In genomic region chr2:37682473-37682872, GRCh38 we compare ENCODE assay signal across 26 cellular contexts. TPM values are rescaled to one million over a fixed set of nuclear protein-coding genes. Genes with fewer than 3 reads are reported as not detected.
DNase-seq lines count a peak whose midpoint lies in the region; ATAC-seq and TF ChIP-seq lines count a peak whose summit lies in the region.
"Had no signal": no experiment of that assay in that cellular context is flagged by ENCODE, and none has a peak within 500 bp of the region (broad histone marks: within the 10 kb centered on the region; RNA-seq: fewer than 3 reads in every experiment).

No MANE protein-coding gene starts in this region.

- peaks cover 3% of the 10 kb centered on the region for H3K27me3 Mint-ChIP-seq in activated CD4-positive, alpha-beta T cell treated with anti-CD3 and anti-CD28 coated beads, Interleukin-2, amount 10 ng/mL, durations not matched to agents 24 days and 14 days
- no peaks in the 10 kb centered on the region for H3K27me3 Mint-ChIP-seq in activated T-helper 17 cell treated with anti-CD3 and anti-CD28 coated beads, Interleukin-2, amount 50 U/mL, for 72 hours
- no peaks in the 10 kb centered on the region for H3K27me3 Mint-ChIP-seq in naive thymus-derived CD4-positive, alpha-beta T cell
- H3K27me3 Mint-ChIP-seq: IgD-negative memory B cell; stimulated activated memory B cell treated with anti-CD40 and anti-IgM and Interleukin-4, amounts not matched to agents 10 μg/mL and 1 μg/mL and 100 μg/mL, for 72 hours had no signal

- no peak overlapping the region for H3K4me3 Mint-ChIP-seq in activated CD4-positive, alpha-beta T cell treated with anti-CD3 and anti-CD28 coated beads, Interleukin-2, amount 10 ng/mL, durations not matched to agents 24 days and 14 days
- H3K4me3 Mint-ChIP-seq in activated T-helper 17 cell treated with anti-CD3 and anti-CD28 coated beads, Interleukin-2, amount 50 U/mL, for 72 hours, result peak overlapping the region; percentile 16
- H3K4me3 Mint-ChIP-seq in naive thymus-derived CD4-positive, alpha-beta T cell, result peak overlapping the region in 3 of 10 donors; percentile 27 to 59 (median 40)
- H3K4me3 Mint-ChIP-seq: activated naive CD4-positive, alpha-beta T cell treated with anti-CD3 and anti-CD28 coated beads for 36 hours; IgD-negative memory B cell; nephron progenitor cell; stimulated activated memory B cell treated with anti-CD40 and anti-IgM and Interleukin-4, amounts not matched to agents 10 μg/mL and 1 μg/mL and 100 μg/mL, for 72 hours had no signal

- peaks cover 20% of the 10 kb centered on the region for H3K9me3 Mint-ChIP-seq in activated CD4-positive, alpha-beta T cell treated with anti-CD3 and anti-CD28 coated beads, Interleukin-2, amount 10 ng/mL, durations not matched to agents 24 days and 14 days
- H3K9me3 Mint-ChIP-seq in activated T-helper 17 cell treated with anti-CD3 and anti-CD28 coated beads, Interleukin-2, amount 50 U/mL, for 72 hours, result peaks cover 11% of the 10 kb centered on the region
- H3K9me3 Mint-ChIP-seq in naive thymus-derived CD4-positive, alpha-beta T cell, result peaks cover 0 to 27% (median 2%) of the 10 kb centered on the region in 11 donors
- H3K9me3 Mint-ChIP-seq: activated naive CD4-positive, alpha-beta T cell treated with anti-CD3 and anti-CD28 coated beads for 36 hours; nephron progenitor cell; stimulated activated memory B cell treated with anti-CD40 and anti-IgM and Interleukin-4, amounts not matched to agents 10 μg/mL and 1 μg/mL and 100 μg/mL, for 72 hours had no signal

- DNase-seq in activated CD4-positive, alpha-beta T cell treated with anti-CD3 and anti-CD28 coated beads, Interleukin-2, amount 10 ng/mL, durations not matched to agents 24 days and 14 days, result no peak
- DNase-seq in activated CD4-positive, alpha-beta T cell treated with anti-CD3 and anti-CD28 coated beads, Interleukin-2, amount 50 U/mL, for 4 hours, result no peak
- DNase-seq in CMK (ENCODE audit: low read depth) (peak; percentile 73), gastrocnemius medialis (no peak), SKM-1 treated with dmso at 0.1 percent for 144 hours (lab: John Stamatoyannopoulos, UW; ENCODE audit: unreplicated experiment) (no peak)
- no peak for DNase-seq in naive thymus-derived CD4-positive, alpha-beta T cell
- DNase-seq: activated CD4-positive, CD25-positive, alpha-beta regulatory T cell; activated naive CD4-positive, alpha-beta T cell treated with anti-CD3 and anti-CD28 coated beads for 36 hours; anterior cingulate cortex; lower lobe of right lung; NCI-H1048; NCI-H1694 treated with DMSO at 0.1 percent for 48 hours; NCI-H2171; nephron progenitor cell; RPMI8226; SJCRH30; stimulated activated CD4-positive, alpha-beta T cell treated with anti-CD3 and anti-CD28 coated beads, Interleukin-15, amount 100 ng/mL, for 24 hours; stimulated activated CD4-positive, alpha-beta T cell treated with anti-CD3 and anti-CD28 coated beads, Interleukin-4, amount 100 ng/mL, for 4 hours had no signal

- in situ Hi-C loops in gastrocnemius medialis (cut with MboI; ENCODE audit: low sequenced_read_pairs in 4 of 4), result loop anchor here in 1 of 4 donors (25.0 kb wide), 1 partner anchor 270 kb away; no protein-coding TSS in a partner anchor

- H3K4me3 ChIP-seq in naive thymus-derived CD4-positive, alpha-beta T cell (ENCODE audit: low read length), result no peak overlapping the region
- H3K4me3 ChIP-seq in gastrocnemius medialis, result no peak overlapping the region
- H3K4me3 ChIP-seq: breast epithelium, gastroesophageal sphincter, lower lobe of right lung, SJCRH30, suprapubic skin had no signal

- H3K36me3 Mint-ChIP-seq in activated CD4-positive, alpha-beta T cell treated with anti-CD3 and anti-CD28 coated beads, Interleukin-2, amount 10 ng/mL, durations not matched to agents 24 days and 14 days (ENCODE audit: low read depth), result peaks cover 4% of the 10 kb centered on the region
- H3K36me3 Mint-ChIP-seq in activated T-helper 17 cell treated with anti-CD3 and anti-CD28 coated beads, Interleukin-2, amount 50 U/mL, for 72 hours (ENCODE audit: low read depth), result no peaks in the 10 kb centered on the region
- peaks cover 0 to 28% (median 10%) of the 10 kb centered on the region in 5 donors for H3K36me3 Mint-ChIP-seq in naive thymus-derived CD4-positive, alpha-beta T cell
- H3K36me3 Mint-ChIP-seq: IgD-negative memory B cell; stimulated activated memory B cell treated with anti-CD40 and anti-IgM and Interleukin-4, amounts not matched to agents 10 μg/mL and 1 μg/mL and 100 μg/mL, for 72 hours had no signal

- POLR2A ChIA-PET in naive thymus-derived CD4-positive, alpha-beta T cell (lab: Charles Lee), result interaction anchor here (0.5 kb wide), 1 partner anchor 9 kb away, joined by 3 read pairs; no protein-coding TSS in a partner anchor

- CTCF ChIA-PET in naive thymus-derived CD4-positive, alpha-beta T cell (lab: Charles Lee), result no interaction called here

- no peak for TF ChIP-seq POLR2A in gastrocnemius medialis (IDR thresholded peaks at IDR 0.05)

- H3K27ac ChIP-seq in naive thymus-derived CD4-positive, alpha-beta T cell (ENCODE audit: low read depth, low read length), result no peak overlapping the region
- H3K27ac ChIP-seq in gastrocnemius medialis, result no peak overlapping the region
- H3K27ac ChIP-seq: breast epithelium, C4-2B, gastroesophageal sphincter, lower lobe of right lung, SJCRH30, suprapubic skin had no signal

- H3K36me3 ChIP-seq in naive thymus-derived CD4-positive, alpha-beta T cell (ENCODE audit: control insufficient read depth in 2 of 3, insufficient read depth in 3 of 3, low read length in 3 of 3), result no peaks in the 10 kb centered on the region
- no peaks in the 10 kb centered on the region for H3K36me3 ChIP-seq in gastrocnemius medialis
- H3K36me3 ChIP-seq: breast epithelium, gastroesophageal sphincter, lower lobe of right lung, SJCRH30, suprapubic skin had no signal

- intact Hi-C loops in activated CD4-positive, alpha-beta T cell treated with anti-CD3 and anti-CD28 coated beads, Interleukin-2, amount 10 ng/mL, durations not matched to agents 24 days and 14 days (cut with micrococcal nuclease), result no loop called here
- intact Hi-C loops in naive thymus-derived CD4-positive, alpha-beta T cell (cut with micrococcal nuclease), result no loop called here
- intact Hi-C loops in gastrocnemius medialis (cut with DNase I; ENCODE audit: low total_unique reads), result no loop called here

- ATAC-seq in activated T-helper 17 cell treated with anti-CD3 and anti-CD28 coated beads, Interleukin-2, amount 50 U/mL, for 72 hours (replicated peaks), result no peak
- no peak for ATAC-seq in naive thymus-derived CD4-positive, alpha-beta T cell
- no peak for ATAC-seq in gastrocnemius medialis
- ATAC-seq in HG02981 (IDR thresholded peaks at IDR 0.05; ENCODE audit: unreplicated experiment), result no peak
- ATAC-seq: gastroesophageal sphincter; lower lobe of right lung; stimulated activated memory B cell treated with anti-CD40 and anti-IgM and Interleukin-4, amounts not matched to agents 10 μg/mL and 1 μg/mL and 100 μg/mL, for 72 hours had no signal

- no peaks in the 10 kb centered on the region for H3K9me3 ChIP-seq in naive thymus-derived CD4-positive, alpha-beta T cell (ENCODE audit: control insufficient read depth in 2 of 3, low read length in 3 of 3)
- H3K9me3 ChIP-seq in gastrocnemius medialis, result no peaks in the 10 kb centered on the region
- H3K9me3 ChIP-seq: breast epithelium, gastroesophageal sphincter, lower lobe of right lung, suprapubic skin had no signal

- no peaks in the 10 kb centered on the region for H3K27me3 ChIP-seq in naive thymus-derived CD4-positive, alpha-beta T cell (ENCODE audit: control insufficient read depth in 2 of 2, insufficient read depth in 2 of 2, low read length in 2 of 2)
- H3K27me3 ChIP-seq in gastrocnemius medialis, result no peaks in the 10 kb centered on the region
- H3K27me3 ChIP-seq: breast epithelium, gastroesophageal sphincter, SJCRH30, suprapubic skin had no signal

- TF ChIP-seq CTCF in gastrocnemius medialis (IDR thresholded peaks at IDR 0.05 in 4 of 5, conservative IDR thresholded peaks at IDR 0.05 in 1 of 5), result no peak

- peaks cover 17 to 26% of the 10 kb centered on the region in 2 donors for H3K4me1 ChIP-seq in naive thymus-derived CD4-positive, alpha-beta T cell (ENCODE audit: control insufficient read depth in 2 of 2, insufficient read depth in 2 of 2, low read length in 2 of 2)
- H3K4me1 ChIP-seq in gastrocnemius medialis, result peaks cover 0 to 9% of the 10 kb centered on the region in 2 donors
- H3K4me1 ChIP-seq: breast epithelium, gastroesophageal sphincter, lower lobe of right lung, suprapubic skin had no signal

- H3K4me1 Mint-ChIP-seq in activated CD4-positive, alpha-beta T cell treated with anti-CD3 and anti-CD28 coated beads, Interleukin-2, amount 10 ng/mL, durations not matched to agents 24 days and 14 days, result peaks cover 22% of the 10 kb centered on the region
- H3K4me1 Mint-ChIP-seq in activated T-helper 17 cell treated with anti-CD3 and anti-CD28 coated beads, Interleukin-2, amount 50 U/mL, for 72 hours, result peaks cover 22% of the 10 kb centered on the region
- peaks cover 19 to 41% (median 28%) of the 10 kb centered on the region in 7 donors for H3K4me1 Mint-ChIP-seq in naive thymus-derived CD4-positive, alpha-beta T cell
- H3K4me1 Mint-ChIP-seq: nephron progenitor cell had no signal

- H3K27ac Mint-ChIP-seq in activated CD4-positive, alpha-beta T cell treated with anti-CD3 and anti-CD28 coated beads, Interleukin-2, amount 10 ng/mL, durations not matched to agents 24 days and 14 days, result peak overlapping the region; percentile 0
- H3K27ac Mint-ChIP-seq in activated T-helper 17 cell treated with anti-CD3 and anti-CD28 coated beads, Interleukin-2, amount 50 U/mL, for 72 hours, result peak overlapping the region; percentile 91
- peak overlapping the region in 6 of 9 donors; percentile 0 to 95 (median 66) for H3K27ac Mint-ChIP-seq in naive thymus-derived CD4-positive, alpha-beta T cell
- H3K27ac Mint-ChIP-seq: IgD-negative memory B cell; nephron progenitor cell; stimulated activated memory B cell treated with anti-CD40 and anti-IgM and Interleukin-4, amounts not matched to agents 10 μg/mL and 1 μg/mL and 100 μg/mL, for 72 hours had no signal

RNA-seq across cellular contexts. Expression of gene CDC42EP3, which starts 11.0 kb away (rescaled TPM):
- total RNA-seq in activated CD4-positive, alpha-beta T cell treated with anti-CD3 and anti-CD28 coated beads, Interleukin-2, amount 10 ng/mL, durations not matched to agents 24 days and 14 days, result 10.9 and 12.8 TPM in 2 replicates
- total RNA-seq in activated T-helper 17 cell treated with anti-CD3 and anti-CD28 coated beads, Interleukin-2, amount 50 U/mL, for 72 hours, result 10 to 100 TPM; 33.5 to 40.9 TPM
- total RNA-seq in naive thymus-derived CD4-positive, alpha-beta T cell, result 10 to 100 TPM; 15.9 to 96.3 (median 17.7) TPM
- polyA plus RNA-seq in naive thymus-derived CD4-positive, alpha-beta T cell, result 10 to 100 TPM; 26.7 to 29.2 TPM
- 10 to 100 TPM; 20.0 to 90.6 (median 57.2) TPM for total RNA-seq in gastrocnemius medialis

Comparison
In these comparisons a context has a peak if more than half of its experiments do, and no peak if none do; other contexts are left out.
1. H3K27ac Mint-ChIP-seq: peak in every context shown above with its lines; median percentile 91 in activated T-helper 17 cell treated with anti-CD3 and anti-CD28 coated beads, Interleukin-2, amount 50 U/mL, for 72 hours; 66 in naive thymus-derived CD4-positive, alpha-beta T cell; 0 in activated CD4-positive, alpha-beta T cell treated with anti-CD3 and anti-CD28 coated beads, Interleukin-2, amount 10 ng/mL, durations not matched to agents 24 days and 14 days.